Comparison of ENCODE assay signal across 12 cellular contexts in the genomic region with DNA sequence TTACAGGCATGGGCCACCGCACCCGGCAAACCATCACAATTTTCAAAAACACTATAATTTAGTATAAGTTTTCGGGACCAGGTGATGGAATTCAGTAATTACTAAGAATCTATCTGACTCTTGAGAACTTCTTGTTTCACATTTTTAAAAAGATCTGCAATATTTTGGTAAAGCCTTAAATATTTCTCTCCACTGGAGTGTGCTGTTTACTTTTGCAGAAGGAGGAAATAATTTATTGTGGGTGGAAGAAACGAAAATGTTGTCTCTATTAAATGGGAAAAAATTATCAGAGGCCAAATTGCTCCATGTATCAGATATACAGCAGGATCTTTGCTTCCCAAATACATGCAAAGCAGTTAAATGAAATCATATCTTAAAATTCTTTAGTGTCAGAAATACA.
"Had no signal": no experiment of that assay in that cellular context is flagged by ENCODE, and none has a peak within 500 bp of the region (broad histone marks: within the 10 kb centered on the region; RNA-seq: fewer than 3 reads in every experiment).

No MANE protein-coding gene starts in this region.

- H3K4me1 ChIP-seq: ascending aorta, esophagus squamous epithelium, heart right ventricle, neural progenitor cell, right atrium auricular region had no signal

- H2AFZ ChIP-seq: neural progenitor cell had no signal

- DNase-seq: activated CD4-positive, alpha-beta T cell treated with anti-CD3 and anti-CD28 coated beads, Interleukin-2, amount 50 U/mL, for 4 hours; activated gamma-delta T cell; cerebellar nuclear complex; effector memory CD4-positive, alpha-beta T cell; esophagus squamous epithelium; heart right ventricle; stimulated activated CD4-positive, alpha-beta T cell treated with anti-CD3 and anti-CD28 coated beads, Interleukin-15, amount 100 ng/mL, for 24 hours; stimulated activated CD4-positive, alpha-beta T cell treated with anti-CD3 and anti-CD28 coated beads, Interleukin-2, amount 100 ng/mL, for 48 hours had no signal

- H3K4me3 ChIP-seq: ascending aorta, esophagus squamous epithelium, heart right ventricle, neural progenitor cell, right atrium auricular region had no signal

- H3K27ac ChIP-seq: ascending aorta, esophagus squamous epithelium, heart right ventricle, neural progenitor cell, right atrium auricular region had no signal

- FAIRE-seq: endothelial cell of umbilical vein had no signal

- H3K27me3 ChIP-seq: ascending aorta, esophagus squamous epithelium, heart right ventricle, neural progenitor cell, right atrium auricular region had no signal

- H3K9ac ChIP-seq: neural progenitor cell had no signal

- H3K9me3 ChIP-seq: ascending aorta, esophagus squamous epithelium, heart right ventricle, right atrium auricular region had no signal

- H3K36me3 ChIP-seq: ascending aorta, esophagus squamous epithelium, heart right ventricle, neural progenitor cell, right atrium auricular region had no signal

- H3K4me2 ChIP-seq: neural progenitor cell had no signal
